16 cellular contexts compared by ENCODE assay signal in genomic region chr13:113002891-113003290, GRCh38. TPM values are rescaled to one million over a fixed set of nuclear protein-coding genes. Genes with fewer than 3 reads are reported as not detected.
A peak's percentile ranks its signal among the peaks of the same experiment; 100 is the strongest.
DNase-seq lines count a peak whose midpoint lies in the region; ATAC-seq and TF ChIP-seq lines count a peak whose summit lies in the region.
"Had no signal": no experiment of that assay in that cellular context is flagged by ENCODE, and none has a peak within 500 bp of the region (broad histone marks: within the 10 kb centered on the region; RNA-seq: fewer than 3 reads in every experiment).

No MANE protein-coding gene starts in this region.

- 93% methylated on average over 5 of the region's 5 CpGs for WGBS in hepatocyte (ENCODE audit: low lambda C conversion rate, missing lambda C conversion rate)

- H3K79me2 ChIP-seq in PC-9 (ENCODE audit: low read depth) (peaks cover 16% of the 10 kb centered on the region; the same call in 1 of the 2 replicates), hepatocyte (peaks cover 20% of the 10 kb centered on the region)

- H3K27me3 Mint-ChIP-seq in naive thymus-derived CD8-positive, alpha-beta T cell, result peaks cover 0 to 7% (median 0%) of the 10 kb centered on the region in 5 donors
- peaks cover 23 to 33% (median 26%) of the 10 kb centered on the region in 3 donors for H3K27me3 Mint-ChIP-seq in immature natural killer cell (ENCODE audit: low read depth in 3 of 3)

- H3K27me3 ChIP-seq in BLaER1 treated with 17β-estradiol and CSF1 and Interleukin-3, amounts not matched to agents 10 nM and 100 nM, result peaks cover 22 to 98% (median 82%) of the 10 kb centered on the region in 11 experiments
- H3K27me3 ChIP-seq in PC-9 (ENCODE audit: insufficient read depth, low read depth), result no peaks in the 10 kb centered on the region
- H3K27me3 ChIP-seq in hepatocyte, result no peaks in the 10 kb centered on the region
- H3K27me3 ChIP-seq: MG63 had no signal

- peaks cover 21% of the 10 kb centered on the region; the same call in 1 of the 2 replicates for H3F3A ChIP-seq in PC-9 (ENCODE audit: insufficient read depth, low read depth)

- no peak for ATAC-seq in naive thymus-derived CD8-positive, alpha-beta T cell
- no peak for ATAC-seq in HG03196 (IDR thresholded peaks at IDR 0.05; ENCODE audit: unreplicated experiment)
- ATAC-seq: Panc1 had no signal

- H3K9me2 ChIP-seq in PC-9 (ENCODE audit: insufficient read depth), result no peaks in the 10 kb centered on the region
- no peaks in the 10 kb centered on the region for H3K9me2 ChIP-seq in hepatocyte (replicated peaks; ENCODE audit: insufficient read depth)

- H3K9ac ChIP-seq in BLaER1 treated with 17β-estradiol and CSF1 and Interleukin-3, amounts not matched to agents 10 nM and 100 nM, result no peak overlapping the region

- CTCF ChIA-PET in PC-9 (lab: Charles Lee), result no interaction called here

- H2AFZ ChIP-seq in PC-9 (no peak overlapping the region), hepatocyte (no peak overlapping the region)

- POLR2A ChIA-PET in PC-9 (lab: Charles Lee; ENCODE audit: unreplicated experiment), result no interaction called here
- POLR2A ChIA-PET in naive thymus-derived CD8-positive, alpha-beta T cell (lab: Charles Lee), result no interaction called here

- 0 out of 22 replicates have a peak, but pooled peaks cover 0 to 7% (median 0%) of the 10 kb centered on the region in 11 experiments for H3K9me3 ChIP-seq in BLaER1 treated with 17β-estradiol and CSF1 and Interleukin-3, amounts not matched to agents 10 nM and 100 nM (replicated peaks in 1 of 11)
- H3K9me3 ChIP-seq in PC-9 (ENCODE audit: insufficient read depth, low read depth), result no peaks in the 10 kb centered on the region
- no peaks in the 10 kb centered on the region for H3K9me3 ChIP-seq in hepatocyte (ENCODE audit: low read depth)
- H3K9me3 ChIP-seq: A549, MG63 had no signal

- H3K4me2 ChIP-seq in BLaER1 treated with 17β-estradiol and CSF1 and Interleukin-3, amounts not matched to agents 10 nM and 100 nM, result peak overlapping the region in 8 of 11 experiments; percentile 74 to 94 (median 86); a peak in 17 of 22 replicates
- H3K4me2 ChIP-seq in PC-9 (peak overlapping the region; percentile 90), hepatocyte (peak overlapping the region; percentile 84)
- H3K4me2 ChIP-seq: A549 had no signal

- H4K20me1 ChIP-seq in BLaER1 treated with 17β-estradiol and CSF1 and Interleukin-3, amounts not matched to agents 10 nM and 100 nM, result peaks cover 0 to 84% (median 16%) of the 10 kb centered on the region in 11 experiments; a peak in 12 of 22 replicates
- no peaks in the 10 kb centered on the region for H4K20me1 ChIP-seq in PC-9 (ENCODE audit: insufficient read depth)
- no peaks in the 10 kb centered on the region for H4K20me1 ChIP-seq in hepatocyte (ENCODE audit: insufficient read depth, poor library complexity, severe bottlenecking)

- H3K36me3 Mint-ChIP-seq in naive thymus-derived CD8-positive, alpha-beta T cell, result peaks cover 0 to 8% (median 2%) of the 10 kb centered on the region in 3 donors
- H3K36me3 Mint-ChIP-seq in immature natural killer cell, result no peaks in the 10 kb centered on the region
- H3K36me3 Mint-ChIP-seq: CD14-positive monocyte had no signal

- H3K4me3 Mint-ChIP-seq in naive thymus-derived CD8-positive, alpha-beta T cell, result no peak overlapping the region
- no peak overlapping the region for H3K4me3 Mint-ChIP-seq in immature natural killer cell
- H3K4me3 Mint-ChIP-seq: CD8-positive, alpha-beta memory T cell had no signal

- no peaks in the 10 kb centered on the region for H3K36me3 ChIP-seq in BLaER1 treated with 17β-estradiol and CSF1 and Interleukin-3, amounts not matched to agents 10 nM and 100 nM
- H3K36me3 ChIP-seq in PC-9 (ENCODE audit: low read depth) (no peaks in the 10 kb centered on the region), hepatocyte (replicated peaks; ENCODE audit: insufficient read depth, low read depth) (no peaks in the 10 kb centered on the region)
- H3K36me3 ChIP-seq: MG63 had no signal

- H3K4me1 ChIP-seq in BLaER1 treated with 17β-estradiol and CSF1 and Interleukin-3, amounts not matched to agents 10 nM and 100 nM, result peaks cover 23 to 78% (median 68%) of the 10 kb centered on the region in 10 experiments
- H3K4me1 ChIP-seq in PC-9 (replicated peaks; ENCODE audit: insufficient read depth), result peaks cover 22% of the 10 kb centered on the region
- peaks cover 20% of the 10 kb centered on the region for H3K4me1 ChIP-seq in hepatocyte (ENCODE audit: insufficient read depth)
- H3K4me1 ChIP-seq: A549 had no signal

- intact Hi-C loops in PC-9 (cut with micrococcal nuclease; ENCODE audit: unreplicated experiment), result loop anchor here (1.0 kb wide), 2 partner anchors 10 to 60 kb away; no protein-coding TSS in a partner anchor

- peaks cover 17 to 53% (median 37%) of the 10 kb centered on the region in 4 donors for H3K4me1 Mint-ChIP-seq in naive thymus-derived CD8-positive, alpha-beta T cell
- peaks cover 15 to 21% of the 10 kb centered on the region in 2 donors for H3K4me1 Mint-ChIP-seq in immature natural killer cell
- H3K4me1 Mint-ChIP-seq: CD14-positive monocyte had no signal

- no peak overlapping the region for H3K4me3 ChIP-seq in BLaER1 treated with 17β-estradiol and CSF1 and Interleukin-3, amounts not matched to agents 10 nM and 100 nM
- peak overlapping the region; percentile 72; the same call in 1 of the 2 replicates for H3K4me3 ChIP-seq in PC-9
- no peak overlapping the region for H3K4me3 ChIP-seq in hepatocyte
- H3K4me3 ChIP-seq: A549, MG63 had no signal

- peaks cover 0 to 5% (median 0%) of the 10 kb centered on the region in 9 donors for H3K9me3 Mint-ChIP-seq in naive thymus-derived CD8-positive, alpha-beta T cell
- peaks cover 0 to 10% (median 5%) of the 10 kb centered on the region in 6 donors for H3K9me3 Mint-ChIP-seq in immature natural killer cell

- no peak overlapping the region for H3K27ac ChIP-seq in BLaER1 treated with 17β-estradiol and CSF1 and Interleukin-3, amounts not matched to agents 10 nM and 100 nM
- H3K27ac ChIP-seq in PC-9 (no peak overlapping the region), hepatocyte (no peak overlapping the region), substantia nigra (ENCODE audit: low read depth, low read length, poor library complexity, severe bottlenecking) (peak overlapping the region; percentile 45)
- H3K27ac ChIP-seq: A549, RWPE1 had no signal

- TF ChIP-seq CTCF in PC-9 (conservative IDR thresholded peaks at IDR 0.05) (no peak), hepatocyte (IDR thresholded peaks at IDR 0.05; ENCODE audit: poor library complexity) (no peak)

- DNase-seq in PC-9, result no peak
- DNase-seq in hepatocyte (ENCODE audit: low spot score), result no peak
- DNase-seq in substantia nigra (lab: John Stamatoyannopoulos, UW), result no peak
- DNase-seq in naive thymus-derived CD8-positive, alpha-beta T cell, result no peak
- DNase-seq in immature natural killer cell, result no peak
- DNase-seq: CD8-positive, alpha-beta memory T cell; DND-41; KG1; MG63; NCI-H2029 treated with DMSO at 0.1 percent for 48 hours had no signal

- no TSS peak for BruUV-seq in PC-9 (replicated peaks; lab: Mats Ljungman, UMichigan)

- H3K27ac Mint-ChIP-seq in naive thymus-derived CD8-positive, alpha-beta T cell, result no peak overlapping the region
- no peak overlapping the region for H3K27ac Mint-ChIP-seq in immature natural killer cell
- H3K27ac Mint-ChIP-seq: CD14-positive monocyte; CD8-positive, alpha-beta memory T cell had no signal

RNA-seq across cellular contexts. Expression of gene MCF2L, which starts 33.9 kb away (rescaled TPM):
- total RNA-seq in PC-9 (2021) (21.7 and 28.2 TPM in 2 replicates), hepatocyte (16.7 and 22.4 TPM in 2 replicates)
- polyA plus RNA-seq in hepatocyte (11.1 and 13.5 TPM in 2 replicates), immature natural killer cell (under 1 TPM in 1 of 3 donors, not detected in 2; 0.82 TPM)
- 10 to 100 TPM; 26.2 to 30.3 TPM for total RNA-seq in naive thymus-derived CD8-positive, alpha-beta T cell
- polyA plus RNA-seq in naive thymus-derived CD8-positive, alpha-beta T cell, result 1 to 10 TPM in 2 of 3 donors, under 1 TPM in 1; 0.81 to 4.4 (median 2.4) TPM
- polyA plus RNA-seq: CD14-positive monocyte had no signal
